2 cellular contexts compared by ENCODE assay signal in genomic region chr13:71864981-71865857, GRCh38.
TF ChIP-seq lines count a peak whose summit lies in the region.

No MANE protein-coding gene starts in this region.

TF ChIP-seq in SK-N-SH, 30 proteins besides CTCF, POLR2A, EP300 and RAD21 (continued from another document):
- TF ChIP-seq MXI1 (IDR thresholded peaks at IDR 0.05; ENCODE audit: low read depth, low read length) = peak; percentile 1; the same call in 1 of the 2 replicates
- no peak for TF ChIP-seq RXRA (IDR thresholded peaks at IDR 0.05; ENCODE audit: borderline replicate concordance, low read depth)
- no peak for TF ChIP-seq TAF1 (IDR thresholded peaks at IDR 0.05; ENCODE audit: borderline replicate concordance, low read depth, low read length)
- TF ChIP-seq FOXM1 (IDR thresholded peaks at IDR 0.05; ENCODE audit: low read depth) = no peak

TF ChIP-seq in endothelial cell of umbilical vein, 7 proteins besides CTCF, POLR2A, EP300 and RAD21 (continued from another document):
- TF ChIP-seq MAX (IDR thresholded peaks at IDR 0.05; ENCODE audit: insufficient read depth, insufficient read length) (no peak), FOS (IDR thresholded peaks at IDR 0.05; ENCODE audit: borderline replicate concordance, insufficient read depth, low read length) (no peak), POLR2AphosphoS5 (IDR thresholded peaks at IDR 0.05; ENCODE audit: insufficient read depth, low read depth, low read length) (no peak), EZH2 (IDR thresholded peaks at IDR 0.05; ENCODE audit: borderline replicate concordance, low read depth, low read length, severe bottlenecking) (no peak), MYC (IDR thresholded peaks at IDR 0.05; ENCODE audit: low read depth, low read length) (no peak)
